In genomic region chr3:53530205-53530604, GRCh38 we compare ENCODE assay signal across 23 cellular contexts. TPM values are rescaled to one million over a fixed set of nuclear protein-coding genes. Genes with fewer than 3 reads are reported as not detected.
A peak's percentile ranks its signal among the peaks of the same experiment; 100 is the strongest.
DNase-seq lines count a peak whose midpoint lies in the region; FAIRE-seq and TF ChIP-seq lines count a peak whose summit lies in the region.
"Had no signal": no experiment of that assay in that cellular context is flagged by ENCODE, and none has a peak within 500 bp of the region (broad histone marks: within the 10 kb centered on the region; RNA-seq: fewer than 3 reads in every experiment).

No MANE protein-coding gene starts in this region.

- peak overlapping the region; percentile 12 for H3K14ac ChIP-seq in H1 (ENCODE audit: insufficient read length)

- no peak overlapping the region for H3K4me2 ChIP-seq in H1 (ENCODE audit: insufficient read depth in 1 of 2, low read depth in 2 of 2, low read length in 2 of 2)
- H3K4me2 ChIP-seq: A549; BLaER1 treated with 17β-estradiol and CSF1 and Interleukin-3, amounts not matched to agents 10 nM and 100 nM had no signal

- H3K4me3 Mint-ChIP-seq in nephron (no peak overlapping the region), endodermal cell (no peak overlapping the region)
- H3K4me3 Mint-ChIP-seq: B cell; CD4-positive, alpha-beta T cell; CD8-positive, alpha-beta T cell had no signal

- WGBS in H1 (ENCODE audit: extremely low coverage in 1 of 2, insufficient coverage in 1 of 2, insufficient read length in 1 of 2, insufficient replicate concordance in 2 of 2, low coverage in 1 of 2, low lambda C conversion rate in 2 of 2, missing lambda C conversion rate in 1 of 2), 2 experiments, result 88% methylated on average over 4 of the region's 4 CpGs; no CpG with 5 or more reads in 1 of the 2 experiments
- WGBS in endodermal cell (ENCODE audit: insufficient coverage in 1 of 2, insufficient read length in 1 of 2), 2 experiments, result 96 to 100% methylated on average over 2 to 4 of the region's 4 CpGs

- peak overlapping the region in 2 of 3 experiments; percentile 1 to 35 for H3K27ac Mint-ChIP-seq in nephron
- no peak overlapping the region for H3K27ac Mint-ChIP-seq in endodermal cell
- H3K27ac Mint-ChIP-seq: B cell; CD4-positive, alpha-beta T cell; CD8-positive, alpha-beta T cell had no signal

- H3K4me3 ChIP-seq in H1 (ENCODE audit: extremely low read depth in 1 of 4, insufficient read depth in 2 of 4, low read depth in 3 of 4, low read length in 4 of 4) (no peak overlapping the region), endodermal cell (ENCODE audit: low read length) (no peak overlapping the region)
- H3K4me3 ChIP-seq: A549; BLaER1 treated with 17β-estradiol and CSF1 and Interleukin-3, amounts not matched to agents 10 nM and 100 nM had no signal

- H3K4me1 Mint-ChIP-seq in nephron, result peaks cover 63% of the 10 kb centered on the region
- H3K4me1 Mint-ChIP-seq in endodermal cell, result peaks cover 22% of the 10 kb centered on the region
- H3K4me1 Mint-ChIP-seq: B cell had no signal

- TF ChIP-seq EP300 in H1 (IDR thresholded peaks at IDR 0.05; ENCODE audit: borderline replicate concordance in 1 of 2, low read depth in 2 of 2, low read length in 2 of 2), result no peak

- H3K36me3 ChIP-seq in H1 (ENCODE audit: control insufficient read depth in 2 of 4, insufficient read depth in 4 of 4, low read length in 3 of 4), result no peaks in the 10 kb centered on the region
- no peaks in the 10 kb centered on the region for H3K36me3 ChIP-seq in endodermal cell (ENCODE audit: control insufficient read depth, insufficient read depth, low read length)
- H3K36me3 ChIP-seq: BLaER1 treated with 17β-estradiol and CSF1 and Interleukin-3, amounts not matched to agents 10 nM and 100 nM had no signal

- peaks cover 0 to 8% (median 3%) of the 10 kb centered on the region in 4 experiments; a peak in 4 of 7 replicates for H3K4me1 ChIP-seq in H1 (replicated peaks in 1 of 4; ENCODE audit: control insufficient read depth in 3 of 4, insufficient read depth in 4 of 4, low read length in 3 of 4)
- no peaks in the 10 kb centered on the region for H3K4me1 ChIP-seq in endodermal cell (ENCODE audit: control insufficient read depth, insufficient read depth, low read length)
- H3K4me1 ChIP-seq: BLaER1 treated with 17β-estradiol and CSF1 and Interleukin-3, amounts not matched to agents 10 nM and 100 nM had no signal

- H4K91ac ChIP-seq in H1 (replicated peaks; ENCODE audit: insufficient read length, low read length), result no peak overlapping the region

- no peak overlapping the region for H2BK12ac ChIP-seq in H1 (ENCODE audit: low read depth, low read length)

- H3K9me3 ChIP-seq in H1 (ENCODE audit: insufficient read depth in 2 of 2, low read depth in 1 of 2, low read length in 1 of 2) (no peaks in the 10 kb centered on the region), endodermal cell (ENCODE audit: control insufficient read depth, low read length) (no peaks in the 10 kb centered on the region)
- H3K9me3 ChIP-seq: A549; BLaER1 treated with 17β-estradiol and CSF1 and Interleukin-3, amounts not matched to agents 10 nM and 100 nM; Caco-2 had no signal

- no peaks in the 10 kb centered on the region for H4K20me1 ChIP-seq in H1 (replicated peaks in 1 of 2; ENCODE audit: control insufficient read depth in 1 of 2, insufficient read depth in 2 of 2, low read length in 2 of 2)
- H4K20me1 ChIP-seq: BLaER1 treated with 17β-estradiol and CSF1 and Interleukin-3, amounts not matched to agents 10 nM and 100 nM had no signal

- no peak overlapping the region for H2AK5ac ChIP-seq in H1 (ENCODE audit: low read depth, low read length)

- no peak overlapping the region for H4K8ac ChIP-seq in H1 (ENCODE audit: extremely low read depth, insufficient read depth, low read length)

- no peak overlapping the region for H3K23ac ChIP-seq in H1 (ENCODE audit: insufficient read length)

- TF ChIP-seq RAD21 in H1 (IDR thresholded peaks at IDR 0.05 in 1 of 2, conservative IDR thresholded peaks at IDR 0.05 in 1 of 2; ENCODE audit: low read depth in 2 of 2, low read length in 2 of 2), result no peak

- H2BK20ac ChIP-seq in H1 (ENCODE audit: low read length), result no peak overlapping the region

- POLR2A ChIA-PET in H1 (lab: Charles Lee; ENCODE audit: partially characterized antibody), result no interaction called here

- H3K18ac ChIP-seq in H1 (ENCODE audit: extremely low read depth, low read length), result no peak overlapping the region

- no peak overlapping the region for H2BK120ac ChIP-seq in H1 (replicated peaks; ENCODE audit: low read depth, low read length)

- no peak for DNase-seq in HTR-8/SVneo (ENCODE audit: insufficient read length, low spot score)
- DNase-seq in H1 (ENCODE audit: low read depth in 1 of 2, low spot score in 2 of 2), result no peak
- DNase-seq in putamen (ENCODE audit: low spot score), result peak; percentile 49
- DNase-seq in NCI-H2029 (lab: John Stamatoyannopoulos, UW), result no peak
- DNase-seq in GM19239 (ENCODE audit: insufficient read length, low spot score), result no peak
- no peak for DNase-seq in endodermal cell
- DNase-seq: AML-193; Caco-2; Calu3; CD4-positive, alpha-beta T cell; CD8-positive, alpha-beta T cell; DMS79 treated with DMSO at 0.1 percent for 48 hours; GF-D8 had no signal

- H3K27ac ChIP-seq in H1 (ENCODE audit: low read depth, low read length) (no peak overlapping the region), endodermal cell (ENCODE audit: low read depth, low read length) (no peak overlapping the region)
- H3K27ac ChIP-seq: 22Rv1; A549; BLaER1 treated with 17β-estradiol and CSF1 and Interleukin-3, amounts not matched to agents 10 nM and 100 nM; C4-2B had no signal

- no peaks in the 10 kb centered on the region for H3K23me2 ChIP-seq in H1 (ENCODE audit: low read depth, low read length)

- FAIRE-seq in HTR-8/SVneo (lab: Jason Lieb, UNC) (peak; percentile 16), H1 (lab: Jason Lieb, UNC) (no peak), GM19239 (lab: Jason Lieb, UNC) (no peak)
- FAIRE-seq: A549, D721Med, G401.6, GM12891 had no signal

- H3K9me3 Mint-ChIP-seq in nephron, result no peaks in the 10 kb centered on the region
- H3K9me3 Mint-ChIP-seq in endodermal cell, result no peaks in the 10 kb centered on the region
- H3K9me3 Mint-ChIP-seq: CD4-positive, alpha-beta T cell; CD8-positive, alpha-beta T cell had no signal

- no peaks in the 10 kb centered on the region for H3K79me1 ChIP-seq in H1 (ENCODE audit: low read depth, low read length)

- CTCF ChIA-PET in H1 (lab: Charles Lee; ENCODE audit: partially characterized antibody), result no interaction called here

- no peak for TF ChIP-seq CTCF in H1 (IDR thresholded peaks at IDR 0.05; ENCODE audit: control extremely low read depth in 1 of 3, insufficient read depth in 1 of 3, low read depth in 1 of 3, low read length in 3 of 3)
- no peak for TF ChIP-seq CTCF in nephron (IDR thresholded peaks at IDR 0.05; ENCODE audit: unreplicated experiment in 3 of 3)
- TF ChIP-seq CTCF in endodermal cell (conservative IDR thresholded peaks at IDR 0.05), result no peak

- no peak overlapping the region for H3K9ac ChIP-seq in H1 (replicated peaks in 1 of 4; ENCODE audit: extremely low read depth in 1 of 4, low read depth in 3 of 4, low read length in 3 of 4)
- no peak overlapping the region for H3K9ac ChIP-seq in endodermal cell (ENCODE audit: extremely low read depth, low read length, poor library complexity, severe bottlenecking)
- H3K9ac ChIP-seq: BLaER1 treated with 17β-estradiol and CSF1 and Interleukin-3, amounts not matched to agents 10 nM and 100 nM had no signal

- TF ChIP-seq POLR2A in H1 (IDR thresholded peaks at IDR 0.05; ENCODE audit: control extremely low read depth in 1 of 2, low read depth in 2 of 2, low read length in 2 of 2), result no peak

- H3K36me3 Mint-ChIP-seq in nephron (ENCODE audit: low read depth) (no peaks in the 10 kb centered on the region), endodermal cell (ENCODE audit: low read depth) (no peaks in the 10 kb centered on the region)
- H3K36me3 Mint-ChIP-seq: CD8-positive, alpha-beta T cell had no signal

- H3K27me3 ChIP-seq in H1 (replicated peaks in 1 of 4; ENCODE audit: control insufficient read depth in 3 of 4, extremely low read depth in 1 of 4, insufficient read depth in 3 of 4, low read length in 3 of 4) (no peaks in the 10 kb centered on the region), endodermal cell (ENCODE audit: control insufficient read depth, insufficient read depth, low read length, poor library complexity, severe bottlenecking) (peaks cover 7% of the 10 kb centered on the region)
- H3K27me3 ChIP-seq: BLaER1 treated with 17β-estradiol and CSF1 and Interleukin-3, amounts not matched to agents 10 nM and 100 nM had no signal

- H3K27me3 Mint-ChIP-seq in nephron (ENCODE audit: low read depth), result no peaks in the 10 kb centered on the region
- H3K27me3 Mint-ChIP-seq in endodermal cell (ENCODE audit: insufficient read depth), result peaks cover 49% of the 10 kb centered on the region

- no peak overlapping the region for H2BK15ac ChIP-seq in H1 (ENCODE audit: low read length)

- H4K5ac ChIP-seq in H1 (ENCODE audit: insufficient read length, low read depth, low read length), result no peak overlapping the region

- no peak overlapping the region for H3K4ac ChIP-seq in H1 (replicated peaks; ENCODE audit: insufficient read length, low read depth, low read length)

- H3K56ac ChIP-seq in H1 (replicated peaks; ENCODE audit: insufficient read length, low read depth, low read length), result no peak overlapping the region

- no peaks in the 10 kb centered on the region for H3K79me2 ChIP-seq in H1 (ENCODE audit: control insufficient read depth in 1 of 2, insufficient read depth in 2 of 2, low read length in 2 of 2)

- H2AFZ ChIP-seq in H1 (ENCODE audit: low read length), result no peak overlapping the region

- no peak overlapping the region for H2BK5ac ChIP-seq in H1 (ENCODE audit: low read depth, low read length)

TF ChIP-seq in H1, 55 proteins besides CTCF, POLR2A, EP300 and RAD21 (continues in another document):
- no peak for TF ChIP-seq KDM1A (IDR thresholded peaks at IDR 0.05; ENCODE audit: borderline replicate concordance, low read length)
- TF ChIP-seq HDAC6 (IDR thresholded peaks at IDR 0.05; ENCODE audit: low read depth, low read length), result no peak
- no peak for TF ChIP-seq JUN (IDR thresholded peaks at IDR 0.05; ENCODE audit: low read depth, low read length)
- no peak for TF ChIP-seq TAF1 (IDR thresholded peaks at IDR 0.05; ENCODE audit: low read depth, low read length)
- no peak for TF ChIP-seq CEBPB (IDR thresholded peaks at IDR 0.05; ENCODE audit: low read depth, low read length)
- no peak for TF ChIP-seq RBBP5 (IDR thresholded peaks at IDR 0.05; ENCODE audit: borderline replicate concordance, low read depth, low read length)

RNA-seq across cellular contexts. Expression of gene CACNA1D, which starts 35.8 kb away (rescaled TPM):
- 1.9 and 2.9 TPM in 2 replicates for total RNA-seq in H1 (2021; fragmentation: NEBNext Ultra II Directional; extraction: Animal tissue kit (Norgen Biotek cat#: 25700))
- 2.0 and 2.5 TPM in 2 replicates for polyA plus RNA-seq in H1 (2011; rRNA removed)
- 1.1 TPM for polyA plus RNA-seq in H1 (2011; cell fraction: cytosol; rRNA removed)
- 9.0 TPM for polyA plus RNA-seq in H1 (2011; cell fraction: nucleus; rRNA removed)
- 1.3 to 2.5 TPM (median 1.7 TPM) in 4 replicates for polyA plus RNA-seq in H1 (2012, experiment 1 of 2)
- 0.10 TPM for polyA plus RNA-seq in H1 (2012, experiment 2 of 2)
- polyA plus RNA-seq in H1 (2013, experiment 1 of 2), result 1.4 TPM
- polyA plus RNA-seq in H1 (2013, experiment 2 of 2), result 1.2 TPM
- polyA minus RNA-seq in H1 (2011; rRNA and poly(A)+ RNA removed), result 5.3 and 8.5 TPM in 2 replicates
- polyA minus RNA-seq in H1 (2011; cell fraction: cytosol; rRNA and poly(A)+ RNA removed), result 3.9 TPM
- 18.4 TPM for polyA minus RNA-seq in H1 (2011; cell fraction: nucleus; rRNA and poly(A)+ RNA removed)
- 1 to 10 TPM; 2.2 to 3.8 TPM for total RNA-seq in endodermal cell
- 0.61 TPM for polyA plus RNA-seq in endodermal cell (2013, experiment 1 of 2)
- polyA plus RNA-seq in endodermal cell (2013, experiment 2 of 2), result 0.79 TPM
- total RNA-seq: A172; CD4-positive, alpha-beta T cell; CD8-positive, alpha-beta T cell had no signal
